Comparison of ENCODE assay signal across 9 cellular contexts in the genomic region with DNA sequence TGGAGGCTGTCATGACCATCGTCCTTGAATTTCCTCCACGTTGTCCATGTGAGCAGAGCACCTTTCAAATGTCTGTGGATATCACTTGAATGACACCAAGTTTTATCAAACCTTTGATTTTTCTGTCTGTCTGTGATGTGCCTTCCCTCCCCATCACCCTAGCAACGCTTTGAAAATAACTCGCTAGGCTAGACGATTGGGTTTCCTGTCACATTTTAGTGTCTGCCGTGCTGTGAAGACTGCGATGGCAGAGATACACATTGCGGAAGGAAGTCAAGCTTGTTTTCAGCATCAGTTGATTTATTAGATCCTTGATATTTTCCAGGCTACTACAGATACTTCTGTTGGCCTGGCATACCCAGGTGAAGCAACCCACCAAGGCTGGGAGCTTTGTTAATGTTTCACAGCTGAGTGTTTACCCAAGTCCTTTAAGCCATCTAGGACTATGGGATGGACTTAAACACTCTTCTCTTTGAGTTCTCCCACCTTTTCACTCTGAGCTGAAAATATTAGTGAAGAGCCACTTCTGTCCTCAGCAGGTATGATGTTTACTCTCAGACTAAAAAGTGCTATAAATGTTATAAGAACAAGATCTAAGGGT.
DNase-seq lines count a peak whose midpoint lies in the region; ATAC-seq and TF ChIP-seq lines count a peak whose summit lies in the region.
"Had no signal": no experiment of that assay in that cellular context is flagged by ENCODE, and none has a peak within 500 bp of the region (broad histone marks: within the 10 kb centered on the region; RNA-seq: fewer than 3 reads in every experiment).

No MANE protein-coding gene starts in this region.

- H3K4me3 Mint-ChIP-seq in activated T-helper 2 cell treated with anti-CD3 and anti-CD28 coated beads, Interferon-gamma antibody, Interleukin-2, Interleukin-4, amounts not matched to agents 10 μg/mL and 5 μg/mL and 100 μg/mL, durations not matched to agents 14 hours and 24 hours and 36 hours (ENCODE audit: low read depth), result no peak overlapping the region
- no peak overlapping the region for H3K4me3 Mint-ChIP-seq in chondrocyte (ENCODE audit: unreplicated experiment)
- H3K4me3 Mint-ChIP-seq: brain had no signal

- peak; percentile 60 for ATAC-seq in GM18907 (IDR thresholded peaks at IDR 0.05; ENCODE audit: unreplicated experiment)
- ATAC-seq in sciatic nerve, result peak; percentile 55
- ATAC-seq in HG02840 (IDR thresholded peaks at IDR 0.05; ENCODE audit: low FRiP score, unreplicated experiment), result no peak
- no peak for ATAC-seq in HG03025 (IDR thresholded peaks at IDR 0.05; ENCODE audit: low FRiP score, unreplicated experiment)

- peaks cover 69% of the 10 kb centered on the region for H3K4me1 Mint-ChIP-seq in activated T-helper 2 cell treated with anti-CD3 and anti-CD28 coated beads, Interferon-gamma antibody, Interleukin-2, Interleukin-4, amounts not matched to agents 10 μg/mL and 5 μg/mL and 100 μg/mL, durations not matched to agents 14 hours and 24 hours and 36 hours (ENCODE audit: low read depth)
- peaks cover 42% of the 10 kb centered on the region for H3K4me1 Mint-ChIP-seq in chondrocyte (ENCODE audit: low read depth)

- H3K27me3 Mint-ChIP-seq in activated T-helper 2 cell treated with anti-CD3 and anti-CD28 coated beads, Interferon-gamma antibody, Interleukin-2, Interleukin-4, amounts not matched to agents 10 μg/mL and 5 μg/mL and 100 μg/mL, durations not matched to agents 14 hours and 24 hours and 36 hours (ENCODE audit: low read depth), result peaks cover 10% of the 10 kb centered on the region
- H3K27me3 Mint-ChIP-seq in chondrocyte (ENCODE audit: low read depth), result no peaks in the 10 kb centered on the region

- peaks cover 22% of the 10 kb centered on the region for H3K36me3 Mint-ChIP-seq in activated T-helper 2 cell treated with anti-CD3 and anti-CD28 coated beads, Interferon-gamma antibody, Interleukin-2, Interleukin-4, amounts not matched to agents 10 μg/mL and 5 μg/mL and 100 μg/mL, durations not matched to agents 14 hours and 24 hours and 36 hours (ENCODE audit: low read depth)
- H3K36me3 Mint-ChIP-seq in chondrocyte (ENCODE audit: low read depth), result no peaks in the 10 kb centered on the region
- H3K36me3 Mint-ChIP-seq: brain had no signal

- H3K9me3 Mint-ChIP-seq in activated T-helper 2 cell treated with anti-CD3 and anti-CD28 coated beads, Interferon-gamma antibody, Interleukin-2, Interleukin-4, amounts not matched to agents 10 μg/mL and 5 μg/mL and 100 μg/mL, durations not matched to agents 14 hours and 24 hours and 36 hours, result peaks cover 14% of the 10 kb centered on the region
- H3K9me3 Mint-ChIP-seq in chondrocyte (ENCODE audit: low read depth), result no peaks in the 10 kb centered on the region

- peak overlapping the region; percentile 72 for H3K27ac Mint-ChIP-seq in activated T-helper 2 cell treated with anti-CD3 and anti-CD28 coated beads, Interferon-gamma antibody, Interleukin-2, Interleukin-4, amounts not matched to agents 10 μg/mL and 5 μg/mL and 100 μg/mL, durations not matched to agents 14 hours and 24 hours and 36 hours
- no peak overlapping the region for H3K27ac Mint-ChIP-seq in chondrocyte (ENCODE audit: unreplicated experiment)

- TF ChIP-seq CTCF in chondrocyte (IDR thresholded peaks at IDR 0.05), result no peak

- DNase-seq in NCI-H345 (lab: John Stamatoyannopoulos, UW) (peak; percentile 82), sciatic nerve (ENCODE audit: low spot score) (no peak), chondrocyte (ENCODE audit: low spot score) (no peak), GM19240 (ENCODE audit: insufficient read length, low spot score) (no peak)
- DNase-seq in activated T-helper 2 cell treated with anti-CD3 and anti-CD28 coated beads, Interferon-gamma antibody, Interleukin-2, Interleukin-4, amounts not matched to agents 10 μg/mL and 5 μg/mL and 100 μg/mL, durations not matched to agents 14 hours and 24 hours and 36 hours (ENCODE audit: low spot score), result peak; percentile 78

- intact Hi-C loops in activated T-helper 2 cell treated with anti-CD3 and anti-CD28 coated beads, Interferon-gamma antibody, Interleukin-2, Interleukin-4, amounts not matched to agents 10 μg/mL and 5 μg/mL and 100 μg/mL, durations not matched to agents 14 hours and 24 hours and 36 hours (cut with micrococcal nuclease), result loop anchor here (10.0 kb wide), 1 partner anchor 801 kb away; no protein-coding TSS in a partner anchor
- intact Hi-C loops in sciatic nerve (cut with DNase I), result no loop called here

Comparison
In these comparisons a context has a peak if more than half of its experiments do, and no peak if none do; other contexts are left out.
1. ATAC-seq: peak in GM18907 (single experiment) and sciatic nerve (single experiment); none in HG02840 (single experiment) and HG03025 (single experiment).
2. DNase-seq: peak in NCI-H345 (single experiment) and activated T-helper 2 cell treated with anti-CD3 and anti-CD28 coated beads, Interferon-gamma antibody, Interleukin-2, Interleukin-4, amounts not matched to agents 10 μg/mL and 5 μg/mL and 100 μg/mL, durations not matched to agents 14 hours and 24 hours and 36 hours (single experiment); none in sciatic nerve (single experiment), chondrocyte (single experiment) and GM19240 (single experiment).